Comparison of ENCODE assay signal across 12 cellular contexts in the genomic region with DNA sequence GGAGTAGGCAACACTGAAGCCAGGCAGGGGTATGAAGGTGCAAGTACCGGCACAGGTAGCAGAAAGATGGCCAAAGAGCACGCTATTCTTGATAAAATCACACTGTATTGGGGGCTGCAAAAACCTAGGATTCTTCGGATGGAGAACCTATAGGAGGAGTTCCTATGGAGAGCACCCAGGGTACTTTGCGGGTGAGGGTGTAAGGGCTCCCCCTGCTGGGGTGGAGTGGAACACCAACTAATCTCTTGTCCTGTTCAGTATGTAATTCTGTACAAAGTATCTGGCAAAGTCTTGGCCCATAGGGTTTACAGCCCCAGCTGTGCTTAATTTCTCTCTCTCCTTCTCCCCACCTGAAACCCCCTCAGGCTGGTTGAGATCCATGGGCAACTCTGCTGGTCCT.
DNase-seq lines count a peak whose midpoint lies in the region; FAIRE-seq and TF ChIP-seq lines count a peak whose summit lies in the region.
"Had no signal": no experiment of that assay in that cellular context is flagged by ENCODE, and none has a peak within 500 bp of the region (broad histone marks: within the 10 kb centered on the region; RNA-seq: fewer than 3 reads in every experiment).

No MANE protein-coding gene starts in this region.

- no peaks in the 10 kb centered on the region for H4K20me1 ChIP-seq in Loucy (ENCODE audit: insufficient read depth, low read length, poor library complexity, severe bottlenecking)
- no peaks in the 10 kb centered on the region for H4K20me1 ChIP-seq in endothelial cell of umbilical vein (replicated peaks; ENCODE audit: control insufficient read depth, extremely low read depth, insufficient read depth, low read length)

- no peak overlapping the region for H3K27ac ChIP-seq in endothelial cell of umbilical vein (ENCODE audit: insufficient read depth, low read depth, low read length)
- H3K27ac ChIP-seq: ovary had no signal

- no peak for FAIRE-seq in endothelial cell of umbilical vein (lab: Jason Lieb, UNC)

- no peaks in the 10 kb centered on the region for H3K9me1 ChIP-seq in endothelial cell of umbilical vein (replicated peaks; ENCODE audit: control insufficient read depth, extremely low read depth, insufficient read depth, low read length)

- H3K27me3 Mint-ChIP-seq in activated T-cell treated with anti-CD3 and anti-CD28 coated beads, Interleukin-2, amount 50 U/mL, for 24 hours = no peaks in the 10 kb centered on the region
- H3K27me3 Mint-ChIP-seq: activated CD8-positive, alpha-beta memory T cell treated with anti-CD3 and anti-CD28 coated beads, Interleukin-2, amount 10 ng/mL, durations not matched to agents 7 days and 5 days had no signal

- no peaks in the 10 kb centered on the region for H3K27me3 ChIP-seq in Loucy (ENCODE audit: insufficient read depth, low read length, poor library complexity, severe bottlenecking)
- no peaks in the 10 kb centered on the region for H3K27me3 ChIP-seq in endothelial cell of umbilical vein (ENCODE audit: control insufficient read depth in 2 of 2, insufficient read depth in 2 of 2, low read length in 2 of 2)
- H3K27me3 ChIP-seq: ovary had no signal

- no peaks in the 10 kb centered on the region for H3F3A ChIP-seq in Loucy (ENCODE audit: low read depth)

- no peaks in the 10 kb centered on the region for H3K9me3 Mint-ChIP-seq in activated T-cell treated with anti-CD3 and anti-CD28 coated beads, Interleukin-2, amount 50 U/mL, for 24 hours

- peak; percentile 33 for DNase-seq in activated T-cell treated with anti-CD3 and anti-CD28 coated beads, Interleukin-2, amount 50 U/mL, for 24 hours
- DNase-seq in activated T-cell treated with anti-CD3 and anti-CD28 coated beads, Interleukin-2, amount 50 U/mL, for 1 hour = no peak
- DNase-seq in endothelial cell of umbilical vein (ENCODE audit: low read depth, low spot score) = no peak
- peak; percentile 3 for DNase-seq in stimulated activated CD8-positive, alpha-beta memory T cell treated with anti-CD3 and anti-CD28 coated beads, Interleukin-12 subunit alpha, Interleukin-12 subunit beta, amount 100 ng/mL, for 1 hour (ENCODE audit: low read depth)
- no peak for DNase-seq in CD1c-positive myeloid dendritic cell (ENCODE audit: extremely low spot score)
- DNase-seq in SK-N-DZ (ENCODE audit: low spot score) = no peak
- DNase-seq in nucleus accumbens (lab: John Stamatoyannopoulos, UW) = no peak
- DNase-seq: activated CD8-positive, alpha-beta memory T cell treated with anti-CD3 and anti-CD28 coated beads, Interleukin-2, amount 10 ng/mL, durations not matched to agents 7 days and 5 days; DMS79; NCI-H2227 treated with DMSO at 0.1 percent for 48 hours; ovary had no signal

- H3K4me1 ChIP-seq in Loucy (ENCODE audit: insufficient read depth, low read length, poor library complexity, severe bottlenecking) (no peaks in the 10 kb centered on the region), endothelial cell of umbilical vein (ENCODE audit: control insufficient read depth, extremely low read depth, insufficient read depth, low read length) (no peaks in the 10 kb centered on the region)

- no peak overlapping the region for H3K9ac ChIP-seq in Loucy (ENCODE audit: low read depth, low read length, poor library complexity, severe bottlenecking)
- H3K9ac ChIP-seq in endothelial cell of umbilical vein (replicated peaks; ENCODE audit: extremely low read depth, insufficient read depth, low read length) = no peak overlapping the region

- TF ChIP-seq CTCF in Loucy (conservative IDR thresholded peaks at IDR 0.05; ENCODE audit: low read length) (peak; percentile 60), endothelial cell of umbilical vein (IDR thresholded peaks at IDR 0.05; ENCODE audit: extremely low read depth in 1 of 2, insufficient read depth in 1 of 2, low read depth in 1 of 2, low read length in 2 of 2) (peak; percentile 26 to 41)

- dilution Hi-C loops in endothelial cell of umbilical vein (cut with MboI; ENCODE audit: extremely low pct_ligation_motif_present, low sequenced_read_pairs) = no loop called here

- H3K27ac Mint-ChIP-seq in activated T-cell treated with anti-CD3 and anti-CD28 coated beads, Interleukin-2, amount 50 U/mL, for 24 hours = no peak overlapping the region
- H3K27ac Mint-ChIP-seq: activated CD8-positive, alpha-beta memory T cell treated with anti-CD3 and anti-CD28 coated beads, Interleukin-2, amount 10 ng/mL, durations not matched to agents 7 days and 5 days had no signal

- POLR2A ChIA-PET in endothelial cell of umbilical vein (lab: Charles Lee) = no interaction called here

- H3K4me3 Mint-ChIP-seq in activated T-cell treated with anti-CD3 and anti-CD28 coated beads, Interleukin-2, amount 50 U/mL, for 24 hours = no peak overlapping the region
- H3K4me3 Mint-ChIP-seq: activated CD8-positive, alpha-beta memory T cell treated with anti-CD3 and anti-CD28 coated beads, Interleukin-2, amount 10 ng/mL, durations not matched to agents 7 days and 5 days had no signal

- H3K36me3 ChIP-seq in Loucy (ENCODE audit: insufficient read depth, low read length) = no peaks in the 10 kb centered on the region
- H3K36me3 ChIP-seq in endothelial cell of umbilical vein (ENCODE audit: control insufficient read depth in 2 of 2, extremely low read depth in 1 of 2, insufficient read depth in 2 of 2, low read length in 2 of 2) = no peaks in the 10 kb centered on the region
- H3K36me3 ChIP-seq: ovary had no signal

- H2AFZ ChIP-seq in Loucy (ENCODE audit: low read length) (no peak overlapping the region), endothelial cell of umbilical vein (ENCODE audit: low read depth, low read length) (no peak overlapping the region)

- H3K36me3 Mint-ChIP-seq in activated T-cell treated with anti-CD3 and anti-CD28 coated beads, Interleukin-2, amount 50 U/mL, for 24 hours (ENCODE audit: low read depth) = no peaks in the 10 kb centered on the region
- H3K36me3 Mint-ChIP-seq: activated CD8-positive, alpha-beta memory T cell treated with anti-CD3 and anti-CD28 coated beads, Interleukin-2, amount 10 ng/mL, durations not matched to agents 7 days and 5 days had no signal

- no peak for TF ChIP-seq POLR2A in endothelial cell of umbilical vein (IDR thresholded peaks at IDR 0.05; ENCODE audit: low read depth, low read length)

- no peak overlapping the region for H3K4me3 ChIP-seq in Loucy (ENCODE audit: low read length, poor library complexity, severe bottlenecking)
- no peak overlapping the region for H3K4me3 ChIP-seq in endothelial cell of umbilical vein (replicated peaks in 1 of 3; ENCODE audit: insufficient read depth in 1 of 3, low read depth in 1 of 3, low read length in 3 of 3)
- H3K4me3 ChIP-seq: ovary had no signal

- no TSS peak for BruUV-seq in endothelial cell of umbilical vein (replicated peaks; lab: Mats Ljungman, UMichigan)

- H3K9me2 ChIP-seq in Loucy (replicated peaks; ENCODE audit: low read depth, low read length) = no peaks in the 10 kb centered on the region

- no peaks in the 10 kb centered on the region for H3K79me2 ChIP-seq in Loucy (ENCODE audit: insufficient read depth, low read length)
- no peaks in the 10 kb centered on the region for H3K79me2 ChIP-seq in endothelial cell of umbilical vein (ENCODE audit: control insufficient read depth, insufficient read depth, low read length)

- H3K9me3 ChIP-seq in Loucy (ENCODE audit: insufficient read depth, low read depth, low read length) (no peaks in the 10 kb centered on the region), endothelial cell of umbilical vein (replicated peaks; ENCODE audit: control insufficient read depth, insufficient read depth, low read length) (no peaks in the 10 kb centered on the region)
- H3K9me3 ChIP-seq: ovary had no signal

- H3K4me1 Mint-ChIP-seq in activated T-cell treated with anti-CD3 and anti-CD28 coated beads, Interleukin-2, amount 50 U/mL, for 24 hours (ENCODE audit: low read depth) = no peaks in the 10 kb centered on the region
- H3K4me1 Mint-ChIP-seq: activated CD8-positive, alpha-beta memory T cell treated with anti-CD3 and anti-CD28 coated beads, Interleukin-2, amount 10 ng/mL, durations not matched to agents 7 days and 5 days had no signal

- H3K4me2 ChIP-seq in Loucy (ENCODE audit: low read depth, low read length, poor library complexity, severe bottlenecking) (no peak overlapping the region), endothelial cell of umbilical vein (ENCODE audit: insufficient read depth, low read length) (no peak overlapping the region)

- intact Hi-C loops in endothelial cell of umbilical vein (cut with micrococcal nuclease) = no loop called here

- CTCF ChIA-PET in endothelial cell of umbilical vein (lab: Charles Lee) = interaction anchor here (1.2 kb wide), 1 partner anchor 11 kb away, joined by 3 read pairs; no protein-coding TSS in a partner anchor

TF ChIP-seq in endothelial cell of umbilical vein, 7 proteins besides CTCF, POLR2A, EP300 and RAD21:
- TF ChIP-seq FOS (IDR thresholded peaks at IDR 0.05; ENCODE audit: borderline replicate concordance, insufficient read depth, low read length) (no peak), GATA2 (IDR thresholded peaks at IDR 0.05; ENCODE audit: insufficient read depth, insufficient read length, low read depth, low read length) (no peak), JUN (IDR thresholded peaks at IDR 0.05; ENCODE audit: borderline replicate concordance, insufficient read depth, insufficient read length, low read depth) (no peak)
- TF ChIP-seq, protein P1, sequence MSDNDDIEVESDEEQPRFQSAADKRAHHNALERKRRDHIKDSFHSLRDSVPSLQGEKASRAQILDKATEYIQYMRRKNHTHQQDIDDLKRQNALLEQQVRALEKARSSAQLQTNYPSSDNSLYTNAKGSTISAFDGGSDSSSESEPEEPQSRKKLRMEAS (IDR thresholded peaks at IDR 0.05; ENCODE audit: insufficient read depth, insufficient read length) = no peak

Comparison
In these comparisons a context has a peak if more than half of its experiments do, and no peak if none do; other contexts are left out.
1. DNase-seq: peak in activated T-cell treated with anti-CD3 and anti-CD28 coated beads, Interleukin-2, amount 50 U/mL, for 24 hours (single experiment) and stimulated activated CD8-positive, alpha-beta memory T cell treated with anti-CD3 and anti-CD28 coated beads, Interleukin-12 subunit alpha, Interleukin-12 subunit beta, amount 100 ng/mL, for 1 hour (single experiment); none in activated T-cell treated with anti-CD3 and anti-CD28 coated beads, Interleukin-2, amount 50 U/mL, for 1 hour (single experiment), endothelial cell of umbilical vein (single experiment), CD1c-positive myeloid dendritic cell (single experiment), SK-N-DZ (single experiment) and nucleus accumbens (0 of 56).